ENCODE assay signal across 1 cellular context in genomic region chr19:33176670-33177416, GRCh38.
TF ChIP-seq lines count a peak whose summit lies in the region.

No MANE protein-coding gene starts in this region.

TF ChIP-seq in HepG2, 621 proteins besides CTCF, POLR2A, EP300 and RAD21 (continued from another document and continues in another):
- TF ChIP-seq ZBTB26 (CRISPR knock-in tag; IDR thresholded peaks at IDR 0.05; ENCODE audit: borderline replicate concordance): no peak; the same call in 1 of the 2 replicates
- 0 out of 2 replicates have a peak, but pooled peaks have one; percentile 51 for TF ChIP-seq MEIS1 (CRISPR knock-in tag; IDR thresholded peaks at IDR 0.05; ENCODE audit: borderline replicate concordance)
- TF ChIP-seq TIGD3 (CRISPR knock-in tag; IDR thresholded peaks at IDR 0.05; ENCODE audit: borderline replicate concordance): 0 out of 2 replicates have a peak, but pooled peaks have one; percentile 76
- peak; percentile 72 for TF ChIP-seq MIXL1 (CRISPR knock-in tag; IDR thresholded peaks at IDR 0.05)
- peak; percentile 82; the same call in 1 of the 2 replicates for TF ChIP-seq ZNF788 (CRISPR knock-in tag; IDR thresholded peaks at IDR 0.05; ENCODE audit: borderline replicate concordance)
- TF ChIP-seq KMT2A (CRISPR knock-in tag; IDR thresholded peaks at IDR 0.05): 0 out of 2 replicates have a peak, but pooled peaks have one; percentile 68
- TF ChIP-seq ZSCAN30 (CRISPR knock-in tag; IDR thresholded peaks at IDR 0.05): no peak
- peak; percentile 91; the same call in 1 of the 2 replicates for TF ChIP-seq ZNF33A (CRISPR knock-in tag; IDR thresholded peaks at IDR 0.05; ENCODE audit: borderline replicate concordance)
- TF ChIP-seq ZBTB10 (CRISPR knock-in tag; IDR thresholded peaks at IDR 0.05; ENCODE audit: borderline replicate concordance): no peak
- TF ChIP-seq ZNF75D (CRISPR knock-in tag; IDR thresholded peaks at IDR 0.05; ENCODE audit: borderline replicate concordance): no peak
- TF ChIP-seq ZBTB42 (CRISPR knock-in tag; IDR thresholded peaks at IDR 0.05): no peak
- no peak for TF ChIP-seq ZNF660 (CRISPR knock-in tag; IDR thresholded peaks at IDR 0.05; ENCODE audit: borderline replicate concordance, low read depth)
- TF ChIP-seq ZNF281 (CRISPR knock-in tag; IDR thresholded peaks at IDR 0.05; ENCODE audit: borderline replicate concordance): no peak
- peak; percentile 76 for TF ChIP-seq ZNF280D (CRISPR knock-in tag; IDR thresholded peaks at IDR 0.05)
- TF ChIP-seq PHF5A (CRISPR knock-in tag; IDR thresholded peaks at IDR 0.05; ENCODE audit: low read depth, unreplicated experiment): peak; percentile 91
- no peak; the same call in 1 of the 2 replicates for TF ChIP-seq ZNF556 (CRISPR knock-in tag; IDR thresholded peaks at IDR 0.05; ENCODE audit: borderline replicate concordance)
- TF ChIP-seq ZNF232 (CRISPR knock-in tag; IDR thresholded peaks at IDR 0.05; ENCODE audit: borderline replicate concordance): 0 out of 2 replicates have a peak, but pooled peaks have one; percentile 11
- TF ChIP-seq RNF2 (conservative IDR thresholded peaks at IDR 0.05; ENCODE audit: low read depth): 0 out of 2 replicates have a peak, but pooled peaks have one; percentile 39
- TF ChIP-seq ZNF367 (CRISPR knock-in tag; IDR thresholded peaks at IDR 0.05; ENCODE audit: borderline replicate concordance): no peak
- 0 out of 2 replicates have a peak, but pooled peaks have one; percentile 52 for TF ChIP-seq BCL3 (CRISPR knock-in tag; IDR thresholded peaks at IDR 0.05)
- no peak for TF ChIP-seq ZBTB21 (CRISPR knock-in tag; IDR thresholded peaks at IDR 0.05)
- 0 out of 2 replicates have a peak, but pooled peaks have one; percentile 33 for TF ChIP-seq CREM (IDR thresholded peaks at IDR 0.05)
- no peak for TF ChIP-seq CREM (CRISPR knock-in tag; IDR thresholded peaks at IDR 0.05)
- peak; percentile 95 for TF ChIP-seq RBFOX2 (IDR thresholded peaks at IDR 0.05; ENCODE audit: low read depth, low read length)
- TF ChIP-seq SALL2 (CRISPR knock-in tag; IDR thresholded peaks at IDR 0.05): no peak; the same call in 1 of the 2 replicates
- TF ChIP-seq HIC2 (CRISPR knock-in tag; IDR thresholded peaks at IDR 0.05; ENCODE audit: low read depth): peak; percentile 45; the same call in 1 of the 2 replicates
- no peak for TF ChIP-seq CEBPB (IDR thresholded peaks at IDR 0.05; ENCODE audit: borderline replicate concordance, low read depth, low read length)
- TF ChIP-seq MIER3 (CRISPR knock-in tag; IDR thresholded peaks at IDR 0.05; ENCODE audit: borderline replicate concordance): peak; percentile 29; the same call in 1 of the 2 replicates
- no peak for TF ChIP-seq LCORL (IDR thresholded peaks at IDR 0.05)
- TF ChIP-seq LCORL (CRISPR knock-in tag; IDR thresholded peaks at IDR 0.05): peak; percentile 85
- TF ChIP-seq REST (IDR thresholded peaks at IDR 0.05; ENCODE audit: borderline replicate concordance in 1 of 2, low read depth in 1 of 2, low read length in 2 of 2): peak in 1 of 2 experiments; percentile 0; a peak in 1 of 4 replicates
- TF ChIP-seq RBM22 (optimal IDR thresholded peaks at IDR 0.05; ENCODE audit: low read length): peak; percentile 97
- peak; percentile 76 for TF ChIP-seq DMAP1 (CRISPR knock-in tag; IDR thresholded peaks at IDR 0.05)
- TF ChIP-seq RORA (CRISPR knock-in tag; IDR thresholded peaks at IDR 0.05): no peak
- no peak; the same call in 1 of the 2 replicates for TF ChIP-seq ZBTB38 (CRISPR knock-in tag; IDR thresholded peaks at IDR 0.05)
- TF ChIP-seq THAP11 (CRISPR knock-in tag; IDR thresholded peaks at IDR 0.05): peak; percentile 82
- no peak for TF ChIP-seq NBN (conservative IDR thresholded peaks at IDR 0.05)
- TF ChIP-seq TBL1XR1 (IDR thresholded peaks at IDR 0.05; ENCODE audit: borderline replicate concordance, low read length, partially characterized antibody): peak; percentile 67
- TF ChIP-seq NFIB (CRISPR knock-in tag; IDR thresholded peaks at IDR 0.05; ENCODE audit: borderline replicate concordance): no peak
- no peak; the same call in 1 of the 2 replicates for TF ChIP-seq ZNF550 (CRISPR knock-in tag; IDR thresholded peaks at IDR 0.05; ENCODE audit: borderline replicate concordance)
- TF ChIP-seq CREB1 (IDR thresholded peaks at IDR 0.05): no peak
- TF ChIP-seq CREB1 (CRISPR knock-in tag; IDR thresholded peaks at IDR 0.05): no peak
- no peak; the same call in none of the 2 replicates for TF ChIP-seq HIVEP1 (CRISPR knock-in tag; IDR thresholded peaks at IDR 0.05)
